24 cellular contexts compared by ENCODE assay signal in genomic region chr18:74265546-74266098, GRCh38. TPM values are rescaled to one million over a fixed set of nuclear protein-coding genes. Genes with fewer than 3 reads are reported as not detected.
A peak's percentile ranks its signal among the peaks of the same experiment; 100 is the strongest.
DNase-seq lines count a peak whose midpoint lies in the region; ATAC-seq, FAIRE-seq and TF ChIP-seq lines count a peak whose summit lies in the region.
"Had no signal": no experiment of that assay in that cellular context is flagged by ENCODE, and none has a peak within 500 bp of the region (broad histone marks: within the 10 kb centered on the region; RNA-seq: fewer than 3 reads in every experiment).

No MANE protein-coding gene starts in this region.

- DNase-seq in A549 (ENCODE audit: low read depth in 1 of 2, low spot score in 1 of 2) (no peak), SJSA1 (ENCODE audit: low read depth in 1 of 2, low spot score in 2 of 2) (no peak), left lobe of liver (ENCODE audit: low spot score) (peak; percentile 44), progenitor cell of endocrine pancreas (ENCODE audit: low spot score, unreplicated experiment) (no peak), putamen (ENCODE audit: low spot score) (no peak), GF-D8 (lab: John Stamatoyannopoulos, UW) (no peak), RCC 7860 (ENCODE audit: low spot score) (no peak)
- DNase-seq: 8988T, AML-193, GDM1, GOT3, KG1, NCI-H1105, NCI-H1694, NCI-H2081 treated with DMSO at 0.1 percent for 48 hours, NCI-H2171 treated with DMSO at 0.1 percent for 48 hours, NCI-H524 treated with DMSO at 0.1 percent for 48 hours, NCI-H82 had no signal

- peak overlapping the region; percentile 28 for H3K4me2 ChIP-seq in A549

- no peak for TF ChIP-seq EP300 in A549 (IDR thresholded peaks at IDR 0.05)

- H3K27ac ChIP-seq in A549 = peak overlapping the region; percentile 40 to 52; a peak in 3 of 6 replicates
- H3K27ac ChIP-seq in SJSA1 = 0 out of 2 replicates have a peak overlapping the region, but pooled peaks have one; percentile 36
- H3K27ac ChIP-seq: C4-2B, HL-60 had no signal

- H3K4me1 Mint-ChIP-seq in progenitor cell of endocrine pancreas (ENCODE audit: low read depth) = peaks cover 31% of the 10 kb centered on the region

- H3K36me3 Mint-ChIP-seq in progenitor cell of endocrine pancreas (ENCODE audit: insufficient read depth) = peaks cover 41% of the 10 kb centered on the region

- TF ChIP-seq POLR2A in A549 (IDR thresholded peaks at IDR 0.05; ENCODE audit: low read length) = no peak

- 90% methylated on average over 5 of the region's 8 CpGs for WGBS in A549 (ENCODE audit: missing lambda C conversion rate)

- H3K4me3 ChIP-seq in A549 = no peak overlapping the region
- H3K4me3 ChIP-seq in SJSA1 = no peak overlapping the region
- H3K4me3 ChIP-seq: Peyer's patch had no signal

- TF ChIP-seq CTCF in A549 (IDR thresholded peaks at IDR 0.05) (no peak), progenitor cell of endocrine pancreas (IDR thresholded peaks at IDR 0.05; ENCODE audit: unreplicated experiment) (no peak)

- H3K27ac Mint-ChIP-seq in progenitor cell of endocrine pancreas = peak overlapping the region; percentile 76

- H3K9me3 Mint-ChIP-seq in progenitor cell of endocrine pancreas (ENCODE audit: low read depth) = no peaks in the 10 kb centered on the region

- H3K27me3 Mint-ChIP-seq in progenitor cell of endocrine pancreas = no peaks in the 10 kb centered on the region

- H3K36me3 ChIP-seq in SJSA1 = peaks cover 31% of the 10 kb centered on the region

- POLR2A ChIA-PET in A549 (lab: Yijun Ruan, JAX) = no interaction called here

- H3K9me3 ChIP-seq in A549 (no peaks in the 10 kb centered on the region), SJSA1 (replicated peaks) (no peaks in the 10 kb centered on the region)
- H3K9me3 ChIP-seq: Peyer's patch had no signal

- no peaks in the 10 kb centered on the region for H3K27me3 ChIP-seq in SJSA1 (replicated peaks)
- H3K27me3 ChIP-seq: Peyer's patch had no signal

- no peak overlapping the region for H3K4me3 Mint-ChIP-seq in progenitor cell of endocrine pancreas (ENCODE audit: low read depth)

- CTCF ChIA-PET in A549 (lab: Yijun Ruan, JAX) = no interaction called here

- no peak for ATAC-seq in A549
- peak; percentile 5 for ATAC-seq in left lobe of liver
- no peak for ATAC-seq in GM19463 (IDR thresholded peaks at IDR 0.05; ENCODE audit: unreplicated experiment)

- H3K4me1 ChIP-seq in A549 (peaks cover 17% of the 10 kb centered on the region), SJSA1 (replicated peaks) (peaks cover 10% of the 10 kb centered on the region)

- no peak for FAIRE-seq in A549 (lab: Jason Lieb, UNC)
- FAIRE-seq in RCC 7860 (lab: Jason Lieb, UNC) = no peak

- no peak for TF ChIP-seq RAD21 in A549 (conservative IDR thresholded peaks at IDR 0.05 in 1 of 2, IDR thresholded peaks at IDR 0.05 in 1 of 2)

TF ChIP-seq in A549, 52 proteins besides CTCF, POLR2A, EP300 and RAD21:
- TF ChIP-seq MAZ (IDR thresholded peaks at IDR 0.05; ENCODE audit: borderline replicate concordance, low read depth, low read length) (no peak), HOXB5 (CRISPR knock-in tag; IDR thresholded peaks at IDR 0.05) (no peak)
TF ChIP-seq in A549: peak in this region for 0.

RNA-seq across cellular contexts. Expression of gene CYB5A, which starts 26.1 kb away (rescaled TPM):
- polyA plus RNA-seq in A549 (2011; rRNA removed) = 132 and 134 TPM in 2 replicates
- 112 and 145 TPM in 2 replicates for polyA plus RNA-seq in A549 (2012; cell fraction: cytosol; rRNA removed)
- 49.4 and 73.1 TPM in 2 replicates for polyA plus RNA-seq in A549 (2012; cell fraction: nucleus; rRNA removed)
- 227 to 287 TPM (median 267 TPM) in 3 replicates for polyA plus RNA-seq in A549 (2017; fragmentation: RNase III; extraction: RNeasy Plus Mini Kit Qiagen cat#74134 plus additional on column Dnase treatment)
- 38.3 and 46.0 TPM in 2 replicates for polyA minus RNA-seq in A549 (2011; rRNA and poly(A)+ RNA removed)
- total RNA-seq in SJSA1 (2014; rRNA removed; shearing (Covaris generic)) = 210 and 237 TPM in 2 replicates
- total RNA-seq in left lobe of liver = 984 TPM
- total RNA-seq in progenitor cell of endocrine pancreas = 213 and 223 TPM in 2 replicates

RNA-seq across cellular contexts. Expression of gene C18orf63, which starts 50.0 kb away (rescaled TPM):
- polyA plus RNA-seq in A549 (2011; rRNA removed) (not detected in 2 replicates), A549 (2017; fragmentation: RNase III; extraction: RNeasy Plus Mini Kit Qiagen cat#74134 plus additional on column Dnase treatment) (not detected in 3 replicates)
- not detected in 2 replicates for polyA plus RNA-seq in A549 (2012; cell fraction: cytosol; rRNA removed)
- not detected in 2 replicates for polyA plus RNA-seq in A549 (2012; cell fraction: nucleus; rRNA removed)
- not detected in 2 replicates for polyA minus RNA-seq in A549 (2011; rRNA and poly(A)+ RNA removed)
- total RNA-seq in SJSA1 (2014; rRNA removed; shearing (Covaris generic)) = not detected in 2 replicates
- total RNA-seq in left lobe of liver (not detected), progenitor cell of endocrine pancreas (not detected in 2 replicates)
- total RNA-seq: HT-29, Peyer's patch had no signal
- polyA plus RNA-seq: AG04450 had no signal
